ENCODE assay signal across 12 cellular contexts in genomic region chr6:13462380-13463326, GRCh38. TPM values are rescaled to one million over a fixed set of nuclear protein-coding genes. Genes with fewer than 3 reads are reported as not detected.
DNase-seq lines count a peak whose midpoint lies in the region; ATAC-seq and TF ChIP-seq lines count a peak whose summit lies in the region.
"Had no signal": no experiment of that assay in that cellular context is flagged by ENCODE, and none has a peak within 500 bp of the region (broad histone marks: within the 10 kb centered on the region; RNA-seq: fewer than 3 reads in every experiment).

No MANE protein-coding gene starts in this region.

- H3K27ac ChIP-seq in OCI-LY1 (ENCODE audit: low read depth, low read length, poor library complexity, severe bottlenecking) (peak overlapping the region; percentile 82), spleen (peak overlapping the region in 5 of 8 donors; percentile 5 to 78 (median 62)), brain microvascular endothelial cell (no peak overlapping the region)
- H3K27ac ChIP-seq: breast epithelium, suprapubic skin had no signal

- intact Hi-C loops in spleen (cut with DNase I; ENCODE audit: low total_unique reads): no loop called here

- no peak for DNase-seq in activated naive CD4-positive, alpha-beta T cell treated with anti-CD3 and anti-CD28 coated beads, Interleukin-2, amount 10 ng/mL, durations not matched to agents 7 days and 5 days
- DNase-seq in fibroblast of villous mesenchyme (ENCODE audit: low read depth) (peak; percentile 45), spleen (no peak), brain microvascular endothelial cell (no peak)
- DNase-seq: kidney glomerular epithelial cell, NCI-H748 treated with DMSO at 0.1 percent for 48 hours had no signal

- in situ Hi-C loops in brain microvascular endothelial cell (cut with HindIII; ENCODE audit: low pct_ligation_motif_present, low sequenced_read_pairs): no loop called here

- no peaks in the 10 kb centered on the region for H3K9me3 Mint-ChIP-seq in activated naive CD4-positive, alpha-beta T cell treated with anti-CD3 and anti-CD28 coated beads, Interleukin-2, amount 50 U/mL, for 24 hours
- no peaks in the 10 kb centered on the region for H3K9me3 Mint-ChIP-seq in activated naive CD4-positive, alpha-beta T cell treated with anti-CD3 and anti-CD28 coated beads, Interleukin-2, amount 10 ng/mL, durations not matched to agents 7 days and 5 days

- H4K20me1 ChIP-seq in OCI-LY1 (ENCODE audit: insufficient read depth, low read length): no peaks in the 10 kb centered on the region

- no peaks in the 10 kb centered on the region for H3K36me3 Mint-ChIP-seq in activated naive CD4-positive, alpha-beta T cell treated with anti-CD3 and anti-CD28 coated beads, Interleukin-2, amount 50 U/mL, for 24 hours
- no peaks in the 10 kb centered on the region for H3K36me3 Mint-ChIP-seq in activated naive CD4-positive, alpha-beta T cell treated with anti-CD3 and anti-CD28 coated beads, Interleukin-2, amount 10 ng/mL, durations not matched to agents 7 days and 5 days

- H3K4me1 Mint-ChIP-seq in activated naive CD4-positive, alpha-beta T cell treated with anti-CD3 and anti-CD28 coated beads, Interleukin-2, amount 50 U/mL, for 24 hours: peaks cover 71% of the 10 kb centered on the region
- H3K4me1 Mint-ChIP-seq in activated naive CD4-positive, alpha-beta T cell treated with anti-CD3 and anti-CD28 coated beads, Interleukin-2, amount 10 ng/mL, durations not matched to agents 7 days and 5 days: peaks cover 32% of the 10 kb centered on the region

- TF ChIP-seq CTCF in OCI-LY1 (IDR thresholded peaks at IDR 0.05; ENCODE audit: low read length) (no peak), fibroblast of villous mesenchyme (IDR thresholded peaks at IDR 0.05; ENCODE audit: insufficient read depth, low read depth, low read length) (no peak), spleen (IDR thresholded peaks at IDR 0.05 in 8 of 11, conservative IDR thresholded peaks at IDR 0.05 in 3 of 11) (no peak), brain microvascular endothelial cell (IDR thresholded peaks at IDR 0.05; ENCODE audit: low read depth, low read length, missing control alignments) (no peak)

- peak overlapping the region; percentile 12; the same call in 1 of the 2 replicates for H3K9ac ChIP-seq in OCI-LY1 (ENCODE audit: low read length)

- 63 to 81% (median 77%) methylated on average over 13 of the region's 13 CpGs for WGBS in spleen, 5 donors

- peaks cover 95% of the 10 kb centered on the region for H3K4me1 ChIP-seq in OCI-LY1 (ENCODE audit: insufficient read depth, low read length, severe bottlenecking)
- H3K4me1 ChIP-seq in spleen: peaks cover 27 to 98% (median 65%) of the 10 kb centered on the region in 6 donors
- H3K4me1 ChIP-seq: breast epithelium had no signal

- no peak for TF ChIP-seq POLR2A in spleen (IDR thresholded peaks at IDR 0.05)

- H2AFZ ChIP-seq in OCI-LY1 (ENCODE audit: low read length): no peak overlapping the region

- peak overlapping the region; percentile 64 for H3K4me3 Mint-ChIP-seq in activated naive CD4-positive, alpha-beta T cell treated with anti-CD3 and anti-CD28 coated beads, Interleukin-2, amount 50 U/mL, for 24 hours
- H3K4me3 Mint-ChIP-seq in activated naive CD4-positive, alpha-beta T cell treated with anti-CD3 and anti-CD28 coated beads, Interleukin-2, amount 10 ng/mL, durations not matched to agents 7 days and 5 days: no peak overlapping the region

- no peaks in the 10 kb centered on the region for H3K27me3 Mint-ChIP-seq in activated naive CD4-positive, alpha-beta T cell treated with anti-CD3 and anti-CD28 coated beads, Interleukin-2, amount 50 U/mL, for 24 hours
- no peaks in the 10 kb centered on the region for H3K27me3 Mint-ChIP-seq in activated naive CD4-positive, alpha-beta T cell treated with anti-CD3 and anti-CD28 coated beads, Interleukin-2, amount 10 ng/mL, durations not matched to agents 7 days and 5 days

- H3F3A ChIP-seq in OCI-LY1 (ENCODE audit: insufficient read depth, low read length): no peaks in the 10 kb centered on the region

- H3K4me3 ChIP-seq in OCI-LY1 (ENCODE audit: low read depth, low read length, poor library complexity, severe bottlenecking) (peak overlapping the region; percentile 41), fibroblast of villous mesenchyme (ENCODE audit: low read depth, low read length) (peak overlapping the region; percentile 12), spleen (peak overlapping the region in 1 of 8 donors; percentile 6), brain microvascular endothelial cell (ENCODE audit: low read depth, low read length) (no peak overlapping the region)
- H3K4me3 ChIP-seq: breast epithelium, suprapubic skin had no signal

- peaks cover 8% of the 10 kb centered on the region; the same call in 1 of the 2 replicates for H3K79me2 ChIP-seq in OCI-LY1 (ENCODE audit: insufficient read depth, low read length)

- no peaks in the 10 kb centered on the region for H3K9me3 ChIP-seq in OCI-LY1 (ENCODE audit: low read length)
- no peaks in the 10 kb centered on the region for H3K9me3 ChIP-seq in spleen
- H3K9me3 ChIP-seq: breast epithelium, suprapubic skin had no signal

- ATAC-seq in GM18867 (IDR thresholded peaks at IDR 0.05; ENCODE audit: unreplicated experiment) (no peak), HG03354 (IDR thresholded peaks at IDR 0.05; ENCODE audit: poor library complexity, severe bottlenecking, unreplicated experiment) (no peak)

- no peaks in the 10 kb centered on the region for H3K9me2 ChIP-seq in OCI-LY1 (ENCODE audit: low read depth, low read length)

- H3K27me3 ChIP-seq in OCI-LY1 (ENCODE audit: insufficient read depth, low read length): no peaks in the 10 kb centered on the region
- H3K27me3 ChIP-seq in spleen (replicated peaks in 1 of 7): no peaks in the 10 kb centered on the region
- no peaks in the 10 kb centered on the region for H3K27me3 ChIP-seq in brain microvascular endothelial cell (replicated peaks)
- H3K27me3 ChIP-seq: breast epithelium, suprapubic skin had no signal

- H3K27ac Mint-ChIP-seq in activated naive CD4-positive, alpha-beta T cell treated with anti-CD3 and anti-CD28 coated beads, Interleukin-2, amount 50 U/mL, for 24 hours: peak overlapping the region; percentile 77
- H3K27ac Mint-ChIP-seq in activated naive CD4-positive, alpha-beta T cell treated with anti-CD3 and anti-CD28 coated beads, Interleukin-2, amount 10 ng/mL, durations not matched to agents 7 days and 5 days: no peak overlapping the region

- H3K36me3 ChIP-seq in OCI-LY1 (ENCODE audit: insufficient read depth, low read length): peaks cover 13% of the 10 kb centered on the region
- H3K36me3 ChIP-seq in spleen: peaks cover 0 to 21% (median 0%) of the 10 kb centered on the region in 6 donors
- H3K36me3 ChIP-seq in brain microvascular endothelial cell (replicated peaks): no peaks in the 10 kb centered on the region
- H3K36me3 ChIP-seq: breast epithelium, suprapubic skin had no signal

- H3K4me2 ChIP-seq in OCI-LY1 (ENCODE audit: low read length): peak overlapping the region; percentile 56

- CTCF ChIA-PET in activated naive CD4-positive, alpha-beta T cell treated with anti-CD3 and anti-CD28 coated beads, Interleukin-2, amount 10 ng/mL, durations not matched to agents 7 days and 5 days (lab: Charles Lee): interaction anchor here (1.5 kb wide), 1 partner anchor 11 kb away, joined by 3 read pairs; no protein-coding TSS in a partner anchor

RNA-seq across cellular contexts. Expression of gene GFOD1, which starts 24.7 kb away (rescaled TPM):
- total RNA-seq in fibroblast of villous mesenchyme (4.2 and 4.7 TPM in 2 replicates), spleen (10 to 100 TPM; 16.0 to 54.0 (median 37.4) TPM)
- polyA plus RNA-seq in spleen: 1 to 10 TPM; 3.4 to 8.2 (median 4.2) TPM
